Comparison of ENCODE assay signal across 19 cellular contexts in the genomic region with DNA sequence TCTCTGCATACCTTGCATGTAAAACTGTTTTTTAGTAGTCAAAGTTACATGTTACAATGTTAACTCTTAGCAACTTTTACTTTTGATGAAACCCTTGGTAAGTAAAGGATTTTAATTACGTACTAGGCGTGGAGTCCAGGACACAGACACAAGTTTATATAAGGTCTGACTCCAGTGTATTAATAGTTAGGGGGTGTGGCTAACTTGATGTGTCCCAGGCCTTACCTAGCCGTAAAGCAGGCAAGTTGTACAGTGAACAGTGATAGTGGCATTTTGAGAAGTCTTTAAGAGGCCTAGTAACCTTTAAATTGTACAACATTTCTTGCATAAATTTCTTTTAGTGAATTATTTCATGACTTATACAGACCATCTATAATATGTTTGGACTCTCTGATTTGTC. TPM values are rescaled to one million over a fixed set of nuclear protein-coding genes. Genes with fewer than 3 reads are reported as not detected.
A peak's percentile ranks its signal among the peaks of the same experiment; 100 is the strongest.
DNase-seq lines count a peak whose midpoint lies in the region; ATAC-seq and TF ChIP-seq lines count a peak whose summit lies in the region.
"Had no signal": no experiment of that assay in that cellular context is flagged by ENCODE, and none has a peak within 500 bp of the region (broad histone marks: within the 10 kb centered on the region; RNA-seq: fewer than 3 reads in every experiment).

No MANE protein-coding gene starts in this region.

- no peaks in the 10 kb centered on the region for H3K27me3 Mint-ChIP-seq in mesothelial cell of epicardium (ENCODE audit: low read depth)
- H3K27me3 Mint-ChIP-seq: CD4-positive, alpha-beta memory T cell had no signal

- H3K4me3 ChIP-seq in right cardiac atrium (ENCODE audit: low read length), result no peak overlapping the region
- H3K4me3 ChIP-seq in heart right ventricle, result no peak overlapping the region
- H3K4me3 ChIP-seq in Loucy (ENCODE audit: low read length, poor library complexity, severe bottlenecking), result no peak overlapping the region
- H3K4me3 ChIP-seq in ovary, result no peak overlapping the region
- H3K4me3 ChIP-seq: GM23338 had no signal

- no peak overlapping the region for H2AFZ ChIP-seq in Loucy (ENCODE audit: low read length)
- H2AFZ ChIP-seq: GM23338 had no signal

- H3K9me3 ChIP-seq in right cardiac atrium (ENCODE audit: control insufficient read depth, low read length), result no peaks in the 10 kb centered on the region
- H3K9me3 ChIP-seq in heart right ventricle, result no peaks in the 10 kb centered on the region
- no peaks in the 10 kb centered on the region for H3K9me3 ChIP-seq in Loucy (ENCODE audit: insufficient read depth, low read depth, low read length)
- no peaks in the 10 kb centered on the region for H3K9me3 ChIP-seq in ovary

- H3K4me1 ChIP-seq in right cardiac atrium (ENCODE audit: control insufficient read depth, insufficient read depth, low read length) (no peaks in the 10 kb centered on the region), heart right ventricle (peaks cover 0 to 28% (median 0%) of the 10 kb centered on the region in 9 donors), Loucy (ENCODE audit: insufficient read depth, low read length, poor library complexity, severe bottlenecking) (peaks cover 50% of the 10 kb centered on the region), ovary (ENCODE audit: insufficient read depth) (peaks cover 7% of the 10 kb centered on the region)

- H3F3A ChIP-seq in Loucy (ENCODE audit: low read depth), result no peaks in the 10 kb centered on the region

- peaks cover 57% of the 10 kb centered on the region for H3K79me2 ChIP-seq in Loucy (ENCODE audit: insufficient read depth, low read length)

- H3K27ac Mint-ChIP-seq in mesothelial cell of epicardium, result peak overlapping the region; percentile 66
- H3K27ac Mint-ChIP-seq: GM23338, H9 had no signal

- peak overlapping the region; percentile 62 for H3K4me2 ChIP-seq in Loucy (ENCODE audit: low read depth, low read length, poor library complexity, severe bottlenecking)
- H3K4me2 ChIP-seq: GM23338 had no signal

- H3K36me3 Mint-ChIP-seq in mesothelial cell of epicardium, result peaks cover 22% of the 10 kb centered on the region

- no peaks in the 10 kb centered on the region for H3K27me3 ChIP-seq in right cardiac atrium (ENCODE audit: control insufficient read depth, insufficient read depth)
- H3K27me3 ChIP-seq in heart right ventricle, result no peaks in the 10 kb centered on the region
- no peaks in the 10 kb centered on the region for H3K27me3 ChIP-seq in Loucy (ENCODE audit: insufficient read depth, low read length, poor library complexity, severe bottlenecking)
- no peaks in the 10 kb centered on the region for H3K27me3 ChIP-seq in ovary

- 91% methylated on average over 3 of the region's 3 CpGs for WGBS in right cardiac atrium
- 62 to 79% methylated on average over 3 of the region's 3 CpGs for WGBS in heart right ventricle, 2 donors
- WGBS in ovary, 3 donors, result 88 to 94% (median 91%) methylated on average over 3 of the region's 3 CpGs

- no peaks in the 10 kb centered on the region for H3K9me3 Mint-ChIP-seq in mesothelial cell of epicardium
- H3K9me3 Mint-ChIP-seq: GM23338, H9 had no signal

- H3K36me3 ChIP-seq in heart right ventricle, result peaks cover 0 to 14% (median 0%) of the 10 kb centered on the region in 9 donors
- 0 out of 2 replicates have a peak, but pooled peaks cover 6% of the 10 kb centered on the region for H3K36me3 ChIP-seq in Loucy (ENCODE audit: insufficient read depth, low read length)
- no peaks in the 10 kb centered on the region for H3K36me3 ChIP-seq in ovary

- TF ChIP-seq CTCF in heart right ventricle (IDR thresholded peaks at IDR 0.05), result no peak
- TF ChIP-seq CTCF in Loucy (conservative IDR thresholded peaks at IDR 0.05; ENCODE audit: low read length), result no peak
- TF ChIP-seq CTCF in mesothelial cell of epicardium (IDR thresholded peaks at IDR 0.05; ENCODE audit: unreplicated experiment), result no peak
- TF ChIP-seq CTCF in ovary (IDR thresholded peaks at IDR 0.05), result no peak

- peaks cover 50% of the 10 kb centered on the region for H3K4me1 Mint-ChIP-seq in mesothelial cell of epicardium

- no peaks in the 10 kb centered on the region for H3K9me2 ChIP-seq in Loucy (replicated peaks; ENCODE audit: low read depth, low read length)

- no peak overlapping the region for H3K9ac ChIP-seq in Loucy (ENCODE audit: low read depth, low read length, poor library complexity, severe bottlenecking)

- intact Hi-C loops in Right ventricle myocardium inferior (cut with DNase I) (loop anchor here (10.0 kb wide), 1 partner anchor 523 kb away; a partner anchor contains a TSS), right cardiac atrium (cut with DNase I) (no loop called here), heart right ventricle (cut with DNase I) (loop anchor here in 2 of 10 donors (10.0 kb wide), 1 partner anchor 57 kb away; a partner anchor contains a TSS), cardiac septum (cut with DNase I) (no loop called here), ovary (cut with DNase I) (no loop called here)

- H3K27ac ChIP-seq in right cardiac atrium (ENCODE audit: low read length), result no peak overlapping the region
- peak overlapping the region in 1 of 10 donors; percentile 27 for H3K27ac ChIP-seq in heart right ventricle
- no peak overlapping the region for H3K27ac ChIP-seq in ovary

- DNase-seq in Right ventricle myocardium inferior (ENCODE audit: missing footprints) (no peak), right cardiac atrium (no peak), heart right ventricle (no peak), cardiac septum (ENCODE audit: low spot score) (no peak), mesothelial cell of epicardium (ENCODE audit: low spot score in 2 of 2, unreplicated experiment in 2 of 2) (no peak), NCI-H2196 (lab: John Stamatoyannopoulos, UW; ENCODE audit: unreplicated experiment) (no peak), ovary (no peak)
- DNase-seq: 8988T; C1 segment of cervical spinal cord; Calu3; CD4-positive, alpha-beta memory T cell; COR-L47; DMS53; DMS79 treated with DMSO at 0.1 percent for 48 hours; GF-D8; H9 had no signal

- no peak for TF ChIP-seq EP300 in ovary (IDR thresholded peaks at IDR 0.05)

- H4K20me1 ChIP-seq in Loucy (ENCODE audit: insufficient read depth, low read length, poor library complexity, severe bottlenecking), result peaks cover 31% of the 10 kb centered on the region

- H3K4me3 Mint-ChIP-seq in mesothelial cell of epicardium, result no peak overlapping the region
- H3K4me3 Mint-ChIP-seq: CD4-positive, alpha-beta memory T cell; GM23338; H9 had no signal

- TF ChIP-seq POLR2A in ovary (IDR thresholded peaks at IDR 0.05), result no peak

- ATAC-seq in Right ventricle myocardium inferior (peak; percentile 59), right cardiac atrium (no peak), heart right ventricle (peak; percentile 46 to 96 (median 80))
- ATAC-seq: GM23338, HCT116 had no signal

RNA-seq across cellular contexts. Expression of a gene that starts 5.9 kb away (rescaled TPM):
- total RNA-seq in Right ventricle myocardium inferior, result 2.7 TPM
- total RNA-seq in right cardiac atrium, result 1 to 10 TPM; 2.2 to 3.6 (median 2.6) TPM
- 0.79 TPM for polyA plus RNA-seq in right cardiac atrium
- 1 to 10 TPM; 2.7 to 6.1 (median 3.6) TPM for total RNA-seq in heart right ventricle
- 1 to 10 TPM in 1 of 2 donors, under 1 TPM in 1; 0.80 to 2.2 TPM for polyA plus RNA-seq in heart right ventricle
- 2.6 TPM for total RNA-seq in cardiac septum
- 32.4 to 33.5 TPM (median 33.1 TPM) in 3 replicates for total RNA-seq in mesothelial cell of epicardium
- total RNA-seq in ovary, result 10 to 100 TPM in 6 of 7 donors, 1 to 10 TPM in 1; 7.7 to 45.1 (median 19.9) TPM
- polyA plus RNA-seq in ovary, result 10 to 100 TPM in 1 of 2 donors, 1 to 10 TPM in 1; 9.7 to 10.0 TPM

RNA-seq across cellular contexts. Expression of a gene that starts 54.0 kb away (rescaled TPM):
- total RNA-seq in Right ventricle myocardium inferior (13.1 TPM), right cardiac atrium (10 to 100 TPM in 1 of 4 donors, 1 to 10 TPM in 3; 8.0 to 12.5 (median 9.5) TPM), heart right ventricle (10 to 100 TPM; 10.9 to 19.6 (median 15.1) TPM), cardiac septum (14.3 TPM), mesothelial cell of epicardium (39.4 to 41.5 TPM (median 39.9 TPM) in 3 replicates), ovary (10 to 100 TPM; 11.7 to 52.2 (median 30.3) TPM)
- polyA plus RNA-seq in right cardiac atrium (6.2 TPM), heart right ventricle (10 to 100 TPM in 1 of 2 donors, 1 to 10 TPM in 1; 4.0 to 14.6 TPM), ovary (10 to 100 TPM; 33.0 to 34.8 TPM)

Comparison
In these comparisons a context has a peak if more than half of its experiments do, and no peak if none do; other contexts are left out.
1. ATAC-seq: peak in Right ventricle myocardium inferior (single experiment) and heart right ventricle (8 of 8); none in right cardiac atrium (0 of 2).